Comparison of ENCODE assay signal across 8 cellular contexts in genomic region chr11:18395735-18396504, GRCh38. TPM values are rescaled to one million over a fixed set of nuclear protein-coding genes. Genes with fewer than 3 reads are reported as not detected.
A peak's percentile ranks its signal among the peaks of the same experiment; 100 is the strongest.
DNase-seq lines count a peak whose midpoint lies in the region; ATAC-seq, FAIRE-seq and TF ChIP-seq lines count a peak whose summit lies in the region.

No MANE protein-coding gene starts in this region.

- H3K9me1 ChIP-seq in endothelial cell of umbilical vein (replicated peaks; ENCODE audit: control insufficient read depth, extremely low read depth, insufficient read depth, low read length): no peaks in the 10 kb centered on the region

- intact Hi-C loops in endothelial cell of umbilical vein (cut with micrococcal nuclease): loop anchor here (1.0 to 10.0 kb wide), 6 partner anchors 74 to 1319 kb away; partner anchors contain the start of genes GTF2H1, HPS5, NAV2 and SPTY2D1

- H3K9me2 ChIP-seq in OCI-LY1 (ENCODE audit: low read depth, low read length): no peaks in the 10 kb centered on the region

- H3K4me1 ChIP-seq in OCI-LY1 (ENCODE audit: insufficient read depth, low read length, severe bottlenecking) (peaks cover 18% of the 10 kb centered on the region), endothelial cell of umbilical vein (ENCODE audit: control insufficient read depth, extremely low read depth, insufficient read depth, low read length) (peaks cover 18% of the 10 kb centered on the region)

- no peaks in the 10 kb centered on the region for H3K9me3 ChIP-seq in OCI-LY1 (ENCODE audit: low read length)
- H3K9me3 ChIP-seq in endothelial cell of umbilical vein (replicated peaks; ENCODE audit: control insufficient read depth, insufficient read depth, low read length): no peaks in the 10 kb centered on the region

- POLR2A ChIA-PET in endothelial cell of umbilical vein (lab: Charles Lee): interaction anchor here (1.2 to 2.5 kb wide), 4 partner anchors 12 to 130 kb away, joined by 10 to 31 read pairs (median 14); partner anchors contain the start of genes HPS5 and TSG101

- H3K9ac ChIP-seq in OCI-LY1 (ENCODE audit: low read length) (peak overlapping the region; percentile 96), endothelial cell of umbilical vein (replicated peaks; ENCODE audit: extremely low read depth, insufficient read depth, low read length) (peak overlapping the region; percentile 83)

- peaks cover 31% of the 10 kb centered on the region for H3K79me2 ChIP-seq in OCI-LY1 (ENCODE audit: insufficient read depth, low read length)
- H3K79me2 ChIP-seq in endothelial cell of umbilical vein (ENCODE audit: control insufficient read depth, insufficient read depth, low read length): peaks cover 51% of the 10 kb centered on the region

- CTCF ChIA-PET in endothelial cell of umbilical vein (lab: Charles Lee): interaction anchor here (0.9 to 3.8 kb wide), 7 partner anchors 11 to 152 kb away, joined by 3 to 27 read pairs (median 6); partner anchors contain the start of genes GTF2H1, HPS5 and TSG101

- dilution Hi-C loops in endothelial cell of umbilical vein (cut with MboI; ENCODE audit: extremely low pct_ligation_motif_present, low sequenced_read_pairs): no loop called here

- H3K27ac ChIP-seq in OCI-LY1 (ENCODE audit: low read depth, low read length, poor library complexity, severe bottlenecking): peak overlapping the region; percentile 86
- peak overlapping the region; percentile 56 for H3K27ac ChIP-seq in endothelial cell of umbilical vein (ENCODE audit: insufficient read depth, low read depth, low read length)

- TF ChIP-seq POLR2A in endothelial cell of umbilical vein (IDR thresholded peaks at IDR 0.05; ENCODE audit: low read depth, low read length): peak; percentile 83

- peak overlapping the region; percentile 90 for H3K4me2 ChIP-seq in OCI-LY1 (ENCODE audit: low read length)
- H3K4me2 ChIP-seq in endothelial cell of umbilical vein (ENCODE audit: insufficient read depth, low read length): peak overlapping the region; percentile 95

- BruUV-seq in endothelial cell of umbilical vein (replicated peaks; lab: Mats Ljungman, UMichigan): no TSS peak

- FAIRE-seq in endothelial cell of umbilical vein (lab: Jason Lieb, UNC): peak; percentile 99

- H3K4me3 ChIP-seq in OCI-LY1 (ENCODE audit: low read depth, low read length, poor library complexity, severe bottlenecking) (peak overlapping the region; percentile 98), endothelial cell of umbilical vein (replicated peaks in 1 of 3; ENCODE audit: insufficient read depth in 1 of 3, low read depth in 1 of 3, low read length in 3 of 3) (peak overlapping the region; percentile 42 to 80 (median 65))

- H4K20me1 ChIP-seq in OCI-LY1 (ENCODE audit: insufficient read depth, low read length): peaks cover 12% of the 10 kb centered on the region
- H4K20me1 ChIP-seq in endothelial cell of umbilical vein (replicated peaks; ENCODE audit: control insufficient read depth, extremely low read depth, insufficient read depth, low read length): no peaks in the 10 kb centered on the region

- H2AFZ ChIP-seq in OCI-LY1 (ENCODE audit: low read length) (no peak overlapping the region), endothelial cell of umbilical vein (ENCODE audit: low read depth, low read length) (peak overlapping the region; percentile 10)

- peak; percentile 65 for ATAC-seq in GM21515 (IDR thresholded peaks at IDR 0.05; ENCODE audit: unreplicated experiment)

- H3K36me3 ChIP-seq in OCI-LY1 (ENCODE audit: insufficient read depth, low read length) (peaks cover 61% of the 10 kb centered on the region), endothelial cell of umbilical vein (ENCODE audit: control insufficient read depth in 2 of 2, extremely low read depth in 1 of 2, insufficient read depth in 2 of 2, low read length in 2 of 2) (peaks cover 5 to 23% of the 10 kb centered on the region in 2 experiments)

- DNase-seq in D341Med (ENCODE audit: low spot score): peak; percentile 95
- peak; percentile 85 for DNase-seq in HuH-7 (ENCODE audit: low spot score)
- DNase-seq in activated T-cell treated with anti-CD3 and anti-CD28 coated beads for 1 hour (ENCODE audit: low read depth): peak; percentile 90
- peak; percentile 100 for DNase-seq in endothelial cell of umbilical vein (ENCODE audit: low read depth, low spot score)
- peak; percentile 98 for DNase-seq in midbrain (lab: John Stamatoyannopoulos, UW)
- DNase-seq in stimulated activated CD8-positive, alpha-beta memory T cell treated with anti-CD3 and anti-CD28 coated beads, Interleukin-15, amount 100 ng/mL, for 48 hours (ENCODE audit: low read depth in 2 of 2): peak; percentile 94 to 96

- H3K27me3 ChIP-seq in OCI-LY1 (ENCODE audit: insufficient read depth, low read length) (no peaks in the 10 kb centered on the region), endothelial cell of umbilical vein (ENCODE audit: control insufficient read depth in 2 of 2, insufficient read depth in 2 of 2, low read length in 2 of 2) (no peaks in the 10 kb centered on the region)

- no peaks in the 10 kb centered on the region for H3F3A ChIP-seq in OCI-LY1 (ENCODE audit: insufficient read depth, low read length)

- TF ChIP-seq CTCF in OCI-LY1 (IDR thresholded peaks at IDR 0.05; ENCODE audit: low read length) (no peak), endothelial cell of umbilical vein (IDR thresholded peaks at IDR 0.05; ENCODE audit: extremely low read depth in 1 of 2, insufficient read depth in 1 of 2, low read depth in 1 of 2, low read length in 2 of 2) (no peak)

TF ChIP-seq in endothelial cell of umbilical vein, 7 proteins besides CTCF, POLR2A, EP300 and RAD21:
- TF ChIP-seq POLR2AphosphoS5 (IDR thresholded peaks at IDR 0.05; ENCODE audit: insufficient read depth, low read depth, low read length) (peak; percentile 93), GATA2 (IDR thresholded peaks at IDR 0.05; ENCODE audit: insufficient read depth, insufficient read length, low read depth, low read length) (no peak)

RNA-seq across cellular contexts. Expression of gene LDHA, which starts 1.6 kb away (rescaled TPM):
- 477 and 537 TPM in 2 replicates for total RNA-seq in endothelial cell of umbilical vein
- 201 and 265 TPM in 2 replicates for polyA plus RNA-seq in endothelial cell of umbilical vein
- polyA plus RNA-seq in endothelial cell of umbilical vein (2011; cell fraction: cytosol; rRNA removed): 327 and 402 TPM in 2 replicates
- 159 and 250 TPM in 2 replicates for polyA plus RNA-seq in endothelial cell of umbilical vein (2011; cell fraction: nucleus; rRNA removed)
- 706 and 1,147 TPM in 2 replicates for polyA plus RNA-seq in endothelial cell of umbilical vein (2012)
- polyA minus RNA-seq in endothelial cell of umbilical vein: 357 and 447 TPM in 2 replicates
- 738 TPM for polyA minus RNA-seq in endothelial cell of umbilical vein (2011; cell fraction: cytosol; rRNA and poly(A)+ RNA removed)
- 81.0 and 105 TPM in 2 replicates for polyA minus RNA-seq in endothelial cell of umbilical vein (2011; cell fraction: nucleus; rRNA and poly(A)+ RNA removed)

RNA-seq across cellular contexts. Expression of gene LDHC, which starts 16.2 kb away (rescaled TPM):
- not detected in 2 replicates for total RNA-seq in endothelial cell of umbilical vein
- polyA plus RNA-seq in endothelial cell of umbilical vein: not detected in 2 replicates
- not detected in 2 replicates for polyA plus RNA-seq in endothelial cell of umbilical vein (2011; cell fraction: cytosol; rRNA removed)
- polyA plus RNA-seq in endothelial cell of umbilical vein (2011; cell fraction: nucleus; rRNA removed): not detected in 2 replicates
- polyA plus RNA-seq in endothelial cell of umbilical vein (2012): not detected in 2 replicates
- polyA minus RNA-seq in endothelial cell of umbilical vein: not detected in 2 replicates
- not detected for polyA minus RNA-seq in endothelial cell of umbilical vein (2011; cell fraction: cytosol; rRNA and poly(A)+ RNA removed)
- not detected in 2 replicates for polyA minus RNA-seq in endothelial cell of umbilical vein (2011; cell fraction: nucleus; rRNA and poly(A)+ RNA removed)

RNA-seq across cellular contexts. Expression of gene LDHAL6A, which starts 59.7 kb away (rescaled TPM):
- not detected in 2 replicates for total RNA-seq in endothelial cell of umbilical vein
- polyA plus RNA-seq in endothelial cell of umbilical vein: not detected in 2 replicates
- polyA plus RNA-seq in endothelial cell of umbilical vein (2011; cell fraction: cytosol; rRNA removed): not detected in 2 replicates
- polyA plus RNA-seq in endothelial cell of umbilical vein (2011; cell fraction: nucleus; rRNA removed): not detected in 2 replicates
- not detected in 2 replicates for polyA plus RNA-seq in endothelial cell of umbilical vein (2012)
- 0.44 TPM in 1 of 2 replicates, not detected in the other for polyA minus RNA-seq in endothelial cell of umbilical vein
- polyA minus RNA-seq in endothelial cell of umbilical vein (2011; cell fraction: cytosol; rRNA and poly(A)+ RNA removed): not detected
- not detected in 2 replicates for polyA minus RNA-seq in endothelial cell of umbilical vein (2011; cell fraction: nucleus; rRNA and poly(A)+ RNA removed)

Comparison
In these comparisons a context has a peak if more than half of its experiments do, and no peak if none do; other contexts are left out.
1. Peak in every context shown above with its lines: DNase-seq, ATAC-seq, H3K4me3 ChIP-seq and H3K27ac ChIP-seq.